ENCODE assay signal across 8 cellular contexts in genomic region chr7:151631149-151631967, GRCh38.
DNase-seq lines count a peak whose midpoint lies in the region; ATAC-seq and TF ChIP-seq lines count a peak whose summit lies in the region.

No MANE protein-coding gene starts in this region.

- peak overlapping the region; percentile 54 for H3K27ac ChIP-seq in cingulate gyrus (ENCODE audit: low read depth, low read length)
- no peak overlapping the region for H3K27ac ChIP-seq in mesodermal cell (ENCODE audit: low read depth, low read length, severe bottlenecking)

- WGBS in mesodermal cell (ENCODE audit: insufficient coverage in 2 of 2), 2 experiments: 1 to 5% methylated on average over 27 to 38 of the region's 44 CpGs

- H3K4me3 ChIP-seq in AG10803 (ENCODE audit: low read length) (peak overlapping the region; percentile 93), mesodermal cell (ENCODE audit: extremely low read depth, insufficient read depth, low read length, poor library complexity, severe bottlenecking) (peak overlapping the region; percentile 51)

- peak; percentile 2 for ATAC-seq in GM18499 (IDR thresholded peaks at IDR 0.05; ENCODE audit: insufficient read depth, unreplicated experiment)
- peak; percentile 33 for ATAC-seq in HG03159 (IDR thresholded peaks at IDR 0.05; ENCODE audit: unreplicated experiment)

- in situ Hi-C loops in GM13977 (cut with MboI; ENCODE audit: low pct_unique_long_range_greater_than_20kb, low sequenced_read_pairs, unreplicated experiment): no loop called here

- H3K4me1 ChIP-seq in mesodermal cell (ENCODE audit: control insufficient read depth, insufficient read depth, low read length, poor library complexity, severe bottlenecking): peaks cover 10% of the 10 kb centered on the region

- no peak for DNase-seq in AG10803 (ENCODE audit: low read depth)
- peak; percentile 76 for DNase-seq in RKO (ENCODE audit: low spot score)
- DNase-seq in ureter (ENCODE audit: low spot score): peak; percentile 46
- DNase-seq in GM13977 (ENCODE audit: low spot score): no peak

- TF ChIP-seq CTCF in AG10803 (conservative IDR thresholded peaks at IDR 0.05; ENCODE audit: low read length): peak; percentile 32
- no peak for TF ChIP-seq CTCF in GM13977 (IDR thresholded peaks at IDR 0.05; ENCODE audit: extremely low read depth, insufficient read depth, missing control alignments)

- no peaks in the 10 kb centered on the region for H3K9me3 ChIP-seq in mesodermal cell (ENCODE audit: control insufficient read depth, low read length)

- no peaks in the 10 kb centered on the region for H3K36me3 ChIP-seq in mesodermal cell (ENCODE audit: control insufficient read depth, insufficient read depth, low read length)

Comparison
In these comparisons a context has a peak if more than half of its experiments do, and no peak if none do; other contexts are left out.
1. DNase-seq: peak in RKO (single experiment) and ureter (single experiment); none in AG10803 (single experiment) and GM13977 (single experiment).